Comparison of ENCODE assay signal across 21 cellular contexts in the genomic region with DNA sequence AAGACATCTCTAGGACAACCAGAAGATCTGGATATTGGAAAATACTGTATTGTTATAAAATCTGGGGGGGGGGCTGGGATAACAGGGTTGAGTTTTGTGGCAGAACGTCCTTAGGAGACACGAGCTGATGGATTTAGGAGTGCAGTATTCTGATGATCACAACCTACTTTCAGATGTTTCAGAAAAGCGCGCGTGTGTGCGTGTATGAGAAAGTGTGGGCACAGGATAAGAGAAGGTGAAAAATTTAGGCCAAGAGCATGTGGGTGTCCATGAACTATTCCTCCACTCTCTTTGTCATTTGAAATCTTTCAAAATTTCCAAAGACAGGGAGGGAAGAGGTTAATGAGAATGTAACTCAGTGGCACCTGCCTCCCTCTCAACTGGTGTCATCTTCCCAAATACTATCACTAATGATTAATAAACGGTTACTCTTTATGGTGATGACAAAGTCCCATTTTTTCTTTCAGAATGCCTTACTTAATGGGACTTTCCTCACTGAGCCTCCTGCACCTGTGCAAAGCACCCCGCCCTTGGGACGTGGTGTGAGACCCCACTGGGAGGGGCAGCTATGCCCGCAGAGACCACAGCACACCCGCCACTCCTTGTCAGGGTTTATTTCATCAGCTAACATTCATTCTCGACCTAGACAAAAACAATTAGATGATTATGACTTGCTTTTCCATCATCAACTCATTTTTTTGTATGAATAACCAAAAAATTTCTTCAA. TPM values are rescaled to one million over a fixed set of nuclear protein-coding genes. Genes with fewer than 3 reads are reported as not detected.
A peak's percentile ranks its signal among the peaks of the same experiment; 100 is the strongest.
DNase-seq lines count a peak whose midpoint lies in the region; ATAC-seq, FAIRE-seq and TF ChIP-seq lines count a peak whose summit lies in the region.
"Had no signal": no experiment of that assay in that cellular context is flagged by ENCODE, and none has a peak within 500 bp of the region (broad histone marks: within the 10 kb centered on the region; RNA-seq: fewer than 3 reads in every experiment).

No MANE protein-coding gene starts in this region.

- no TSS peak for BruUV-seq in HepG2 (replicated peaks; lab: Mats Ljungman, UMichigan)
- BruUV-seq in GM12878 (replicated peaks; lab: Mats Ljungman, UMichigan) = no TSS peak

- H3K36me3 ChIP-seq in HepG2 (replicated peaks in 1 of 2; ENCODE audit: control insufficient read depth in 1 of 2, insufficient read depth in 2 of 2, low read length in 2 of 2) (peaks cover 15 to 27% of the 10 kb centered on the region in 2 experiments; a peak in 4 of 5 replicates), right lobe of liver (no peaks in the 10 kb centered on the region), GM12878 (ENCODE audit: control insufficient read depth in 2 of 2, insufficient read depth in 2 of 2, low read length in 1 of 2) (no peaks in the 10 kb centered on the region), ovary (no peaks in the 10 kb centered on the region)
- H3K36me3 ChIP-seq: MG63 had no signal

- peak; percentile 48 for FAIRE-seq in HepG2 (lab: Jason Lieb, UNC)
- peak; percentile 49 for FAIRE-seq in GM12878 (lab: Jason Lieb, UNC)
- FAIRE-seq: RCC 7860 had no signal

- SMC1A ChIA-PET in GM12878 (lab: Charles Lee; ENCODE audit: uncharacterized antibody, unreplicated experiment) = interaction anchor here (0.6 kb wide), 1 partner anchor 560 kb away, joined by 3 read pairs; no protein-coding TSS in a partner anchor

- POLR2A ChIA-PET in HepG2 (lab: Yijun Ruan, JAX) = interaction anchor here (0.8 kb wide), 1 partner anchor 44 kb away, joined by 5 read pairs; no protein-coding TSS in a partner anchor
- POLR2A ChIA-PET in GM12878 (lab: Charles Lee) = interaction anchor here (0.6 kb wide), 1 partner anchor 138 kb away, joined by 4 read pairs; no protein-coding TSS in a partner anchor

- H3K27me3 ChIP-seq in HepG2 (ENCODE audit: control insufficient read depth in 1 of 2, insufficient read depth in 2 of 2, low read length in 2 of 2) (no peaks in the 10 kb centered on the region), right lobe of liver (no peaks in the 10 kb centered on the region), GM12878 (replicated peaks in 1 of 2; ENCODE audit: control insufficient read depth in 2 of 2, insufficient read depth in 2 of 2, low read length in 1 of 2) (no peaks in the 10 kb centered on the region), ovary (no peaks in the 10 kb centered on the region)
- H3K27me3 ChIP-seq: MG63, SJSA1 had no signal

- no peak for TF ChIP-seq CTCF in HepG2 (CRISPR knock-in tag; IDR thresholded peaks at IDR 0.05)
- no peak for TF ChIP-seq CTCF in right lobe of liver (IDR thresholded peaks at IDR 0.05)
- no peak for TF ChIP-seq CTCF in GM12878 (IDR thresholded peaks at IDR 0.05 in 2 of 3, conservative IDR thresholded peaks at IDR 0.05 in 1 of 3; ENCODE audit: control insufficient read depth in 2 of 3, extremely low read depth in 1 of 3, insufficient read depth in 1 of 3, low read depth in 3 of 3, low read length in 3 of 3)
- no peak for TF ChIP-seq CTCF in ovary (IDR thresholded peaks at IDR 0.05)
- TF ChIP-seq CTCF in nephron progenitor cell (IDR thresholded peaks at IDR 0.05) = no peak

- ATAC-seq in HepG2 (no peak), right lobe of liver (no peak), GM12878 (peak; percentile 45; the same call in 2 of the 3 replicates)

- H3K9me3 Mint-ChIP-seq in nephron progenitor cell = no peaks in the 10 kb centered on the region
- H3K9me3 Mint-ChIP-seq: CD8-positive, alpha-beta memory T cell had no signal

- H3K4me3 ChIP-seq in HepG2 (replicated peaks in 1 of 3; ENCODE audit: insufficient read depth in 1 of 3, low read depth in 2 of 3, low read length in 3 of 3) (no peak overlapping the region), right lobe of liver (no peak overlapping the region), GM12878 (no peak overlapping the region), ovary (no peak overlapping the region)
- H3K4me3 ChIP-seq: MG63, SJSA1 had no signal

- peaks cover 4% of the 10 kb centered on the region for H3K27me3 Mint-ChIP-seq in nephron progenitor cell (ENCODE audit: low read depth, poor library complexity)

- no peak for TF ChIP-seq RAD21 in HepG2 (CRISPR knock-in tag; IDR thresholded peaks at IDR 0.05)
- no peak for TF ChIP-seq RAD21 in GM12878 (IDR thresholded peaks at IDR 0.05; ENCODE audit: insufficient read depth, low read depth, low read length)

- no peak overlapping the region for H2AFZ ChIP-seq in HepG2 (ENCODE audit: low read length)
- no peak overlapping the region for H2AFZ ChIP-seq in GM12878 (ENCODE audit: control insufficient read depth, low read depth, low read length)

- H3K9ac ChIP-seq in HepG2 (ENCODE audit: insufficient read depth, low read depth, low read length) (no peak overlapping the region), GM12878 (ENCODE audit: control insufficient read depth, insufficient read depth, low read length) (no peak overlapping the region)

- intact Hi-C loops in HepG2 (cut with micrococcal nuclease; ENCODE audit: unreplicated experiment) (loop anchor here (5.0 kb wide), 1 partner anchor 42 kb away; no protein-coding TSS in a partner anchor), right lobe of liver (cut with DNase I) (no loop called here), GM12878 (cut with micrococcal nuclease; ENCODE audit: unreplicated experiment) (no loop called here), ovary (cut with DNase I) (no loop called here)

- H3K27ac Mint-ChIP-seq in nephron progenitor cell = no peak overlapping the region

- H3K4me3 Mint-ChIP-seq in nephron progenitor cell = no peak overlapping the region
- H3K4me3 Mint-ChIP-seq: CD8-positive, alpha-beta memory T cell had no signal

- in situ Hi-C loops in HepG2 (cut with HindIII; ENCODE audit: extremely low pct_ligation_motif_present, low pct_unique_long_range_greater_than_20kb) (no loop called here), GM12878 (cut with MboI) (no loop called here)

- no peak for TF ChIP-seq EP300 in HepG2 (IDR thresholded peaks at IDR 0.05; ENCODE audit: low read depth in 2 of 2, low read length in 2 of 2)
- TF ChIP-seq EP300 in HepG2 (CRISPR knock-in tag; IDR thresholded peaks at IDR 0.05; ENCODE audit: borderline replicate concordance) = no peak
- TF ChIP-seq EP300 in GM12878 (IDR thresholded peaks at IDR 0.05; ENCODE audit: borderline replicate concordance in 1 of 2, control insufficient read depth in 1 of 2, low read depth in 2 of 2, low read length in 2 of 2) = no peak
- TF ChIP-seq EP300 in ovary (IDR thresholded peaks at IDR 0.05) = no peak

- peaks cover 5% of the 10 kb centered on the region for H3K4me1 Mint-ChIP-seq in nephron progenitor cell
- H3K4me1 Mint-ChIP-seq: CD8-positive, alpha-beta memory T cell had no signal

- peaks cover 4% of the 10 kb centered on the region; the same call in 1 of the 2 replicates for H4K20me1 ChIP-seq in HepG2 (ENCODE audit: insufficient read depth, low read length)
- H4K20me1 ChIP-seq in GM12878 (ENCODE audit: control insufficient read depth, insufficient read depth) = no peaks in the 10 kb centered on the region

- no peak for TF ChIP-seq POLR2A in HepG2 (IDR thresholded peaks at IDR 0.05; ENCODE audit: insufficient read depth in 1 of 2, low read depth in 2 of 2, low read length in 2 of 2)
- TF ChIP-seq POLR2A in right lobe of liver (IDR thresholded peaks at IDR 0.05) = no peak
- no peak for TF ChIP-seq POLR2A in GM12878 (IDR thresholded peaks at IDR 0.05; ENCODE audit: low read depth, low read length)
- no peak for TF ChIP-seq POLR2A in ovary (IDR thresholded peaks at IDR 0.05)

- H3K4me1 ChIP-seq in HepG2 (ENCODE audit: insufficient read depth, low read length) (peaks cover 28% of the 10 kb centered on the region), right lobe of liver (peaks cover 0 to 9% (median under 1%) of the 10 kb centered on the region in 4 donors), GM12878 (ENCODE audit: control insufficient read depth, insufficient read depth, low read length) (no peaks in the 10 kb centered on the region), ovary (ENCODE audit: insufficient read depth) (peaks cover 2% of the 10 kb centered on the region)

- H3K9me3 ChIP-seq in HepG2 (ENCODE audit: low read length) = no peaks in the 10 kb centered on the region
- no peaks in the 10 kb centered on the region for H3K9me3 ChIP-seq in right lobe of liver
- H3K9me3 ChIP-seq in GM12878 (replicated peaks; ENCODE audit: control insufficient read depth, insufficient read depth, low read length) = no peaks in the 10 kb centered on the region
- H3K9me3 ChIP-seq in ovary = no peaks in the 10 kb centered on the region
- H3K9me3 ChIP-seq: SJSA1 had no signal

- no peaks in the 10 kb centered on the region for H3K36me3 Mint-ChIP-seq in nephron progenitor cell (ENCODE audit: low read depth)

- no peak overlapping the region for H3K4me2 ChIP-seq in HepG2 (ENCODE audit: low read depth, low read length)
- H3K4me2 ChIP-seq in GM12878 (ENCODE audit: control insufficient read depth, insufficient read depth) = no peak overlapping the region

- RAD21 ChIA-PET in GM12878 (lab: Charles Lee; ENCODE audit: unreplicated experiment) = no interaction called here

- WGBS in HepG2 (ENCODE audit: low lambda C conversion rate) = 92% methylated on average over 12 of the region's 12 CpGs
- WGBS in right lobe of liver (ENCODE audit: insufficient coverage, low coverage, low lambda C conversion rate, missing lambda C conversion rate) = 79% methylated on average over 10 of the region's 12 CpGs
- 67% methylated on average over 12 of the region's 12 CpGs for WGBS in GM12878 (ENCODE audit: insufficient coverage, insufficient replicate concordance, low lambda C conversion rate, missing lambda C conversion rate)
- 81 to 85% (median 81%) methylated on average over 12 of the region's 12 CpGs for WGBS in ovary, 3 donors

- no peak for DNase-seq in HepG2 (ENCODE audit: low spot score)
- DNase-seq in right lobe of liver = no peak
- no peak for DNase-seq in GM12878 (ENCODE audit: low read depth, low spot score)
- peak; percentile 28 for DNase-seq in mesenteric fat pad (ENCODE audit: low spot score)
- DNase-seq in NCI-H82 treated with DMSO at 0.1 percent for 48 hours (lab: John Stamatoyannopoulos, UW; ENCODE audit: unreplicated experiment) = no peak
- no peak for DNase-seq in ovary
- DNase-seq in nephron progenitor cell = no peak
- DNase-seq: ACHN; CD8-positive, alpha-beta memory T cell; DMS53; GDM1; MG63; NCI-H1417; NCI-H1694 treated with DMSO at 0.1 percent for 48 hours; NCI-H2081 treated with DMSO at 0.1 percent for 48 hours; NCI-H2171 treated with DMSO at 0.1 percent for 48 hours; NCI-H526; OCI-M1 had no signal

- CTCF ChIA-PET in HepG2 (lab: Yijun Ruan, JAX; ENCODE audit: low intra/inter-chr PET ratio, low total read pairs) = no interaction called here
- CTCF ChIA-PET in GM12878 (lab: Yijun Ruan, JAX) = no interaction called here

- H3K27ac ChIP-seq in HepG2 (ENCODE audit: extremely low read length, insufficient read depth, low read length) = no peak overlapping the region
- H3K27ac ChIP-seq in right lobe of liver = no peak overlapping the region
- H3K27ac ChIP-seq in GM12878 (ENCODE audit: control insufficient read depth, insufficient read depth) = no peak overlapping the region
- no peak overlapping the region for H3K27ac ChIP-seq in ovary
- H3K27ac ChIP-seq: C4-2B, SJSA1 had no signal

- H3K79me2 ChIP-seq in HepG2 (ENCODE audit: insufficient read depth, low read length) (peaks cover 1% of the 10 kb centered on the region), GM12878 (ENCODE audit: control insufficient read depth, insufficient read depth, low read length) (no peaks in the 10 kb centered on the region)

RNA-seq across cellular contexts. Expression of gene HS6ST1, which starts 53.6 kb away (rescaled TPM):
- 68.4 and 84.6 TPM in 2 replicates for total RNA-seq in HepG2 (2016; rRNA removed; fragmentation: Illumina TruSeq; extraction: Trizol)
- total RNA-seq in HepG2 (2016; cell fraction: cytosol; rRNA removed; fragmentation: Illumina TruSeq; extraction: Trizol; ENCODE audit: low read depth) = 8.0 TPM in 2 replicates
- 60.2 and 86.4 TPM in 2 replicates for total RNA-seq in HepG2 (2016; cell fraction: insoluble cytoplasmic fraction; rRNA removed; fragmentation: Illumina TruSeq; extraction: Trizol)
- total RNA-seq in HepG2 (2016; cell fraction: membrane; rRNA removed; fragmentation: Illumina TruSeq; extraction: Trizol) = 38.4 and 40.3 TPM in 2 replicates
- total RNA-seq in HepG2 (2016; cell fraction: nucleus; rRNA removed; fragmentation: Illumina TruSeq; extraction: Trizol) = 59.1 and 66.3 TPM in 2 replicates
- 34.5 and 42.2 TPM in 2 replicates for polyA plus RNA-seq in HepG2 (2011; rRNA removed)
- 35.2 and 53.7 TPM in 2 replicates for polyA plus RNA-seq in HepG2 (2011; cell fraction: cytosol; rRNA removed)
- polyA plus RNA-seq in HepG2 (2011; cell fraction: nucleus; rRNA removed) = 38.8 and 44.3 TPM in 2 replicates
- polyA plus RNA-seq in HepG2 (2012) = 50.2 and 79.5 TPM in 2 replicates
- 5.2 and 5.6 TPM in 2 replicates for polyA plus RNA-seq in HepG2 (2016; cell fraction: cytosol; fragmentation: Illumina TruSeq; extraction: Trizol; ENCODE audit: low read depth)
- 70.3 and 83.1 TPM in 2 replicates for polyA plus RNA-seq in HepG2 (2016; cell fraction: insoluble cytoplasmic fraction; fragmentation: Illumina TruSeq; extraction: Trizol; ENCODE audit: low read depth)
- polyA plus RNA-seq in HepG2 (2016; cell fraction: membrane; fragmentation: Illumina TruSeq; extraction: Trizol; ENCODE audit: low read depth) = 24.6 and 27.0 TPM in 2 replicates
- polyA plus RNA-seq in HepG2 (2016; cell fraction: nucleus; fragmentation: Illumina TruSeq; extraction: Trizol; ENCODE audit: insufficient read depth, low read depth) = 106 and 113 TPM in 2 replicates
- 7.6 and 148 TPM in 2 replicates for polyA minus RNA-seq in HepG2 (2011; rRNA and poly(A)+ RNA removed; ENCODE audit: low replicate concordance)
- polyA minus RNA-seq in HepG2 (2011; cell fraction: cytosol; rRNA and poly(A)+ RNA removed) = 47.4 and 52.3 TPM in 2 replicates
- 39.0 and 60.8 TPM in 2 replicates for polyA minus RNA-seq in HepG2 (2011; cell fraction: nucleus; rRNA and poly(A)+ RNA removed)
- total RNA-seq in right lobe of liver = 10 to 100 TPM; 18.0 to 53.5 (median 31.0) TPM
- 14.4 and 19.3 TPM in 2 replicates for total RNA-seq in GM12878 (2013; cell fraction: nucleolus; rRNA removed)
- total RNA-seq in GM12878 (2014; rRNA removed) = 13.3 and 16.3 TPM in 2 replicates
- 6.0 and 7.1 TPM in 2 replicates for total RNA-seq in GM12878 (2014; rRNA removed; fragmentation: Illumina TruSeq; extraction: Trizol)
- 17.0 and 17.4 TPM in 2 replicates for total RNA-seq in GM12878 (2021)
- polyA plus RNA-seq in GM12878 (2011; ENCODE audit: low read depth) = 1.7 TPM
- 1.7 and 3.1 TPM in 2 replicates for polyA plus RNA-seq in GM12878 (2011; rRNA removed)
- 6.2 and 9.8 TPM in 2 replicates for polyA plus RNA-seq in GM12878 (2011; cell fraction: cytosol; rRNA removed)
- polyA plus RNA-seq in GM12878 (2011; cell fraction: nucleus; rRNA removed) = 4.1 and 8.6 TPM in 2 replicates
- 3.9 and 4.2 TPM in 2 replicates for polyA plus RNA-seq in GM12878 (2012)
- 1.7 and 6.2 TPM in 2 replicates for polyA plus RNA-seq in GM12878 (2014; fragmentation: Illumina TruSeq; extraction: Trizol)
- polyA plus RNA-seq in GM12878 (2014; fragmentation: Nextera tagmentation; extraction: Ambion mirVana) = under 1 TPM; 0.48 to 0.75 TPM
- polyA plus RNA-seq in GM12878 (2014; rRNA removed) = 12.6 and 12.8 TPM in 2 replicates
- 1 to 10 TPM; 2.2 TPM for polyA plus RNA-seq in GM12878 (2016; fragmentation: Nextera tagmentation; extraction: Ambion mirVana)
- polyA minus RNA-seq in GM12878 (2011; rRNA and poly(A)+ RNA removed) = 5.3 and 10.3 TPM in 2 replicates
- polyA minus RNA-seq in GM12878 (2011; cell fraction: cytosol; rRNA and poly(A)+ RNA removed) = 4.7 and 6.3 TPM in 2 replicates
- polyA minus RNA-seq in GM12878 (2011; cell fraction: nucleus; rRNA and poly(A)+ RNA removed) = 10.2 and 28.1 TPM in 2 replicates
- 38.4 TPM for total RNA-seq in mesenteric fat pad
- total RNA-seq in ovary = 10 to 100 TPM; 23.7 to 62.5 (median 48.0) TPM
- 10 to 100 TPM; 12.9 to 45.3 TPM for polyA plus RNA-seq in ovary
